ENCODE assay signal across 1 cellular context in the genomic region with DNA sequence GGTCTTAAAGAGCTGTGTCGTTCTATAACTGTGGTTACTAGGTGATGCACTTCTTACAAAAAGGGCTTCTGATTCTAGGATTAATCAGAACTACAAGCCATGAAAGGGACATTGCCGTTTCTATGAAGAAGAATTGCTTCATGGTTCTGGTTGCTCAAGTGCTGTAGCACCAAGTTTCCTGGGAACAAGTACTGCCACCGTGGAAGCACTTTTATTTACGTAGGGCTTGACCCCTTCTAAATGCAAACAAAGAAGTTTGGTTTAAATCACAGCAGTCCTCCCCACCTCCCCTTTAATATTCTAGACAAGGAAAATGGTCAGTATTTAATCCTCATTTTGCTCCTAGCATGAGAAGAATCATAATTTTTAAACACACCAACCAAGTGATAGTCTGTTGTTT.
TF ChIP-seq lines count a peak whose summit lies in the region.

No MANE protein-coding gene starts in this region.

TF ChIP-seq in HepG2, 621 proteins besides CTCF, POLR2A, EP300 and RAD21 (continued from another document and continues in another):
- TF ChIP-seq, protein P1, sequence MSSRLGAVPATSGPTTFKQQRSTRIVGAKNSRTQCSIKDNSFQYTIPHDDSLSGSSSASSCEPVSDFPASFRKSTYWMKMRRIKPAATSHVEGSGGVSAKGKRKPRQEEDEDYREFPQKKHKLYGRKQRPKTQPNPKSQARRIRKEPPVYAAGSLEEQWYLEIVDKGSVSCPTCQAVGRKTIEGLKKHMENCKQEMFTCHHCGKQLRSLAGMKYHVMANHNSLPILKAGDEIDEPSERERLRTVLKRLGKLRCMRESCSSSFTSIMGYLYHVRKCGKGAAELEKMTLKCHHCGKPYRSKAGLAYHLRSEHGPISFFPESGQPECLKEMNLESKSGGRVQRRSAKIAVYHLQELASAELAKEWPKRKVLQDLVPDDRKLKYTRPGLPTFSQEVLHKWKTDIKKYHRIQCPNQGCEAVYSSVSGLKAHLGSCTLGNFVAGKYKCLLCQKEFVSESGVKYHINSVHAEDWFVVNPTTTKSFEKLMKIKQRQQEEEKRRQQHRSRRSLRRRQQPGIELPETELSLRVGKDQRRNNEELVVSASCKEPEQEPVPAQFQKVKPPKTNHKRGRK (CRISPR knock-in tag; IDR thresholded peaks at IDR 0.05) = no peak
- no peak for TF ChIP-seq ZNF589 (CRISPR knock-in tag; conservative IDR thresholded peaks at IDR 0.05)
- TF ChIP-seq HDAC2 (CRISPR knock-in tag; IDR thresholded peaks at IDR 0.05) = peak; percentile 60; the same call in 1 of the 2 replicates
- no peak for TF ChIP-seq CCAR2 (optimal IDR thresholded peaks at IDR 0.05; ENCODE audit: low read depth, low read length)
- TF ChIP-seq CEBPB (IDR thresholded peaks at IDR 0.05; ENCODE audit: borderline replicate concordance, low read depth, low read length) = peak; percentile 89
- peak; percentile 85 to 95 for TF ChIP-seq NR2F1 (CRISPR knock-in tag; IDR thresholded peaks at IDR 0.05)
- TF ChIP-seq HNRNPL (IDR thresholded peaks at IDR 0.05; ENCODE audit: low read depth, low read length) = no peak
- peak; percentile 100 for TF ChIP-seq PITX1 (CRISPR knock-in tag; IDR thresholded peaks at IDR 0.05)
- no peak for TF ChIP-seq XBP1 (CRISPR knock-in tag; IDR thresholded peaks at IDR 0.05)
- no peak for TF ChIP-seq ZNF768 (CRISPR knock-in tag; IDR thresholded peaks at IDR 0.05)
- TF ChIP-seq FOXK1 (CRISPR knock-in tag; IDR thresholded peaks at IDR 0.05; ENCODE audit: borderline replicate concordance, low read depth) = peak; percentile 57; the same call in 1 of the 2 replicates
- TF ChIP-seq, protein P2, sequence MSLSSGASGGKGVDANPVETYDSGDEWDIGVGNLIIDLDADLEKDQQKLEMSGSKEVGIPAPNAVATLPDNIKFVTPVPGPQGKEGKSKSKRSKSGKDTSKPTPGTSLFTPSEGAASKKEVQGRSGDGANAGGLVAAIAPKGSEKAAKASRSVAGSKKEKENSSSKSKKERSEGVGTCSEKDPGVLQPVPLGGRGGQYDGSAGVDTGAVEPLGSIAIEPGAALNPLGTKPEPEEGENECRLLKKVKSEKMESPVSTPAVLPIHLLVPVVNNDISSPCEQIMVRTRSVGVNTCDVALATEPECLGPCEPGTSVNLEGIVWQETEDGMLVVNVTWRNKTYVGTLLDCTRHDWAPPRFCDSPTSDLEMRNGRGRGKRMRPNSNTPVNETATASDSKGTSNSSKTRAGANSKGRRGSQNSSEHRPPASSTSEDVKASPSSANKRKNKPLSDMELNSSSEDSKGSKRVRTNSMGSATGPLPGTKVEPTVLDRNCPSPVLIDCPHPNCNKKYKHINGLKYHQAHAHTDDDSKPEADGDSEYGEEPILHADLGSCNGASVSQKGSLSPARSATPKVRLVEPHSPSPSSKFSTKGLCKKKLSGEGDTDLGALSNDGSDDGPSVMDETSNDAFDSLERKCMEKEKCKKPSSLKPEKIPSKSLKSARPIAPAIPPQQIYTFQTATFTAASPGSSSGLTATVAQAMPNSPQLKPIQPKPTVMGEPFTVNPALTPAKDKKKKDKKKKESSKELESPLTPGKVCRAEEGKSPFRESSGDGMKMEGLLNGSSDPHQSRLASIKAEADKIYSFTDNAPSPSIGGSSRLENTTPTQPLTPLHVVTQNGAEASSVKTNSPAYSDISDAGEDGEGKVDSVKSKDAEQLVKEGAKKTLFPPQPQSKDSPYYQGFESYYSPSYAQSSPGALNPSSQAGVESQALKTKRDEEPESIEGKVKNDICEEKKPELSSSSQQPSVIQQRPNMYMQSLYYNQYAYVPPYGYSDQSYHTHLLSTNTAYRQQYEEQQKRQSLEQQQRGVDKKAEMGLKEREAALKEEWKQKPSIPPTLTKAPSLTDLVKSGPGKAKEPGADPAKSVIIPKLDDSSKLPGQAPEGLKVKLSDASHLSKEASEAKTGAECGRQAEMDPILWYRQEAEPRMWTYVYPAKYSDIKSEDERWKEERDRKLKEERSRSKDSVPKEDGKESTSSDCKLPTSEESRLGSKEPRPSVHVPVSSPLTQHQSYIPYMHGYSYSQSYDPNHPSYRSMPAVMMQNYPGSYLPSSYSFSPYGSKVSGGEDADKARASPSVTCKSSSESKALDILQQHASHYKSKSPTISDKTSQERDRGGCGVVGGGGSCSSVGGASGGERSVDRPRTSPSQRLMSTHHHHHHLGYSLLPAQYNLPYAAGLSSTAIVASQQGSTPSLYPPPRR (CRISPR knock-in tag; IDR thresholded peaks at IDR 0.05; ENCODE audit: borderline replicate concordance) = no peak
- no peak for TF ChIP-seq FOXA1 (IDR thresholded peaks at IDR 0.05)
- TF ChIP-seq FOXA1 (CRISPR knock-in tag; IDR thresholded peaks at IDR 0.05) = peak; percentile 86
- no peak for TF ChIP-seq ZNF841 (CRISPR knock-in tag; IDR thresholded peaks at IDR 0.05; ENCODE audit: borderline replicate concordance)
- no peak for TF ChIP-seq ZNF678 (CRISPR knock-in tag; IDR thresholded peaks at IDR 0.05)
- no peak for TF ChIP-seq CBX1 (IDR thresholded peaks at IDR 0.05; ENCODE audit: low read depth)
- TF ChIP-seq, protein P3, sequence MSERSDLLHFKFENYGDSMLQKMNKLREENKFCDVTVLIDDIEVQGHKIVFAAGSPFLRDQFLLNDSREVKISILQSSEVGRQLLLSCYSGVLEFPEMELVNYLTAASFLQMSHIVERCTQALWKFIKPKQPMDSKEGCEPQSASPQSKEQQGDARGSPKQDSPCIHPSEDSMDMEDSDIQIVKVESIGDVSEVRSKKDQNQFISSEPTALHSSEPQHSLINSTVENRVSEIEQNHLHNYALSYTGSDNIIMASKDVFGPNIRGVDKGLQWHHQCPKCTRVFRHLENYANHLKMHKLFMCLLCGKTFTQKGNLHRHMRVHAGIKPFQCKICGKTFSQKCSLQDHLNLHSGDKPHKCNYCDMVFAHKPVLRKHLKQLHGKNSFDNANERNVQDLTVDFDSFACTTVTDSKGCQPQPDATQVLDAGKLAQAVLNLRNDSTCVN (CRISPR knock-in tag; IDR thresholded peaks at IDR 0.05; ENCODE audit: borderline replicate concordance) = no peak
- TF ChIP-seq ZNF562 (CRISPR knock-in tag; IDR thresholded peaks at IDR 0.05; ENCODE audit: borderline replicate concordance) = no peak
- no peak for TF ChIP-seq ZNF629 (CRISPR knock-in tag; conservative IDR thresholded peaks at IDR 0.05)
- TF ChIP-seq DR1 (CRISPR knock-in tag; IDR thresholded peaks at IDR 0.05) = no peak
- TF ChIP-seq TARDBP (CRISPR knock-in tag; IDR thresholded peaks at IDR 0.05) = 0 out of 2 replicates have a peak, but pooled peaks have one; percentile 21
- no peak for TF ChIP-seq ATRX (CRISPR knock-in tag; IDR thresholded peaks at IDR 0.05; ENCODE audit: borderline replicate concordance)
- 0 out of 2 replicates have a peak, but pooled peaks have one; percentile 28 for TF ChIP-seq POLR2G (IDR thresholded peaks at IDR 0.05; ENCODE audit: low read depth, low read length)
- TF ChIP-seq GFI1 (CRISPR knock-in tag; IDR thresholded peaks at IDR 0.05; ENCODE audit: borderline replicate concordance) = peak; percentile 99
- TF ChIP-seq CHD2 (IDR thresholded peaks at IDR 0.05; ENCODE audit: low read depth, low read length) = no peak
- no peak for TF ChIP-seq SCMH1 (CRISPR knock-in tag; IDR thresholded peaks at IDR 0.05; ENCODE audit: borderline replicate concordance)
- TF ChIP-seq, protein P4, sequence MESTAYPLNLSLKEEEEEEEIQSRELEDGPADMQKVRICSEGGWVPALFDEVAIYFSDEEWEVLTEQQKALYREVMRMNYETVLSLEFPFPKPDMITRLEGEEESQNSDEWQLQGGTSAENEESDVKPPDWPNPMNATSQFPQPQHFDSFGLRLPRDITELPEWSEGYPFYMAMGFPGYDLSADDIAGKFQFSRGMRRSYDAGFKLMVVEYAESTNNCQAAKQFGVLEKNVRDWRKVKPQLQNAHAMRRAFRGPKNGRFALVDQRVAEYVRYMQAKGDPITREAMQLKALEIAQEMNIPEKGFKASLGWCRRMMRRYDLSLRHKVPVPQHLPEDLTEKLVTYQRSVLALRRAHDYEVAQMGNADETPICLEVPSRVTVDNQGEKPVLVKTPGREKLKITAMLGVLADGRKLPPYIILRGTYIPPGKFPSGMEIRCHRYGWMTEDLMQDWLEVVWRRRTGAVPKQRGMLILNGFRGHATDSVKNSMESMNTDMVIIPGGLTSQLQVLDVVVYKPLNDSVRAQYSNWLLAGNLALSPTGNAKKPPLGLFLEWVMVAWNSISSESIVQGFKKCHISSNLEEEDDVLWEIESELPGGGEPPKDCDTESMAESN (CRISPR knock-in tag; conservative IDR thresholded peaks at IDR 0.05) = no peak
- no peak for TF ChIP-seq NCOA1 (CRISPR knock-in tag; IDR thresholded peaks at IDR 0.05)
- TF ChIP-seq FOXP1 (IDR thresholded peaks at IDR 0.05) = no peak
- TF ChIP-seq FOXP1 (CRISPR knock-in tag; IDR thresholded peaks at IDR 0.05) = peak; percentile 37; the same call in 1 of the 2 replicates
- TF ChIP-seq, protein P5, sequence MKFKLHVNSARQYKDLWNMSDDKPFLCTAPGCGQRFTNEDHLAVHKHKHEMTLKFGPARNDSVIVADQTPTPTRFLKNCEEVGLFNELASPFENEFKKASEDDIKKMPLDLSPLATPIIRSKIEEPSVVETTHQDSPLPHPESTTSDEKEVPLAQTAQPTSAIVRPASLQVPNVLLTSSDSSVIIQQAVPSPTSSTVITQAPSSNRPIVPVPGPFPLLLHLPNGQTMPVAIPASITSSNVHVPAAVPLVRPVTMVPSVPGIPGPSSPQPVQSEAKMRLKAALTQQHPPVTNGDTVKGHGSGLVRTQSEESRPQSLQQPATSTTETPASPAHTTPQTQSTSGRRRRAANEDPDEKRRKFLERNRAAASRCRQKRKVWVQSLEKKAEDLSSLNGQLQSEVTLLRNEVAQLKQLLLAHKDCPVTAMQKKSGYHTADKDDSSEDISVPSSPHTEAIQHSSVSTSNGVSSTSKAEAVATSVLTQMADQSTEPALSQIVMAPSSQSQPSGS (CRISPR knock-in tag; IDR thresholded peaks at IDR 0.05) = no peak
- TF ChIP-seq MBNL3 (CRISPR knock-in tag; conservative IDR thresholded peaks at IDR 0.05) = no peak
- TF ChIP-seq, protein P6, sequence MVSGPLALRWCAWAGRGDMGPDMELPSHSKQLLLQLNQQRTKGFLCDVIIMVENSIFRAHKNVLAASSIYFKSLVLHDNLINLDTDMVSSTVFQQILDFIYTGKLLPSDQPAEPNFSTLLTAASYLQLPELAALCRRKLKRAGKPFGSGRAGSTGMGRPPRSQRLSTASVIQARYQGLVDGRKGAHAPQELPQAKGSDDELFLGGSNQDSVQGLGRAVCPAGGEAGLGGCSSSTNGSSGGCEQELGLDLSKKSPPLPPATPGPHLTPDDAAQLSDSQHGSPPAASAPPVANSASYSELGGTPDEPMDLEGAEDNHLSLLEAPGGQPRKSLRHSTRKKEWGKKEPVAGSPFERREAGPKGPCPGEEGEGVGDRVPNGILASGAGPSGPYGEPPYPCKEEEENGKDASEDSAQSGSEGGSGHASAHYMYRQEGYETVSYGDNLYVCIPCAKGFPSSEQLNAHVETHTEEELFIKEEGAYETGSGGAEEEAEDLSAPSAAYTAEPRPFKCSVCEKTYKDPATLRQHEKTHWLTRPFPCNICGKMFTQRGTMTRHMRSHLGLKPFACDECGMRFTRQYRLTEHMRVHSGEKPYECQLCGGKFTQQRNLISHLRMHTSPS (CRISPR knock-in tag; IDR thresholded peaks at IDR 0.05; ENCODE audit: low read depth) = no peak
- TF ChIP-seq, protein P7, sequence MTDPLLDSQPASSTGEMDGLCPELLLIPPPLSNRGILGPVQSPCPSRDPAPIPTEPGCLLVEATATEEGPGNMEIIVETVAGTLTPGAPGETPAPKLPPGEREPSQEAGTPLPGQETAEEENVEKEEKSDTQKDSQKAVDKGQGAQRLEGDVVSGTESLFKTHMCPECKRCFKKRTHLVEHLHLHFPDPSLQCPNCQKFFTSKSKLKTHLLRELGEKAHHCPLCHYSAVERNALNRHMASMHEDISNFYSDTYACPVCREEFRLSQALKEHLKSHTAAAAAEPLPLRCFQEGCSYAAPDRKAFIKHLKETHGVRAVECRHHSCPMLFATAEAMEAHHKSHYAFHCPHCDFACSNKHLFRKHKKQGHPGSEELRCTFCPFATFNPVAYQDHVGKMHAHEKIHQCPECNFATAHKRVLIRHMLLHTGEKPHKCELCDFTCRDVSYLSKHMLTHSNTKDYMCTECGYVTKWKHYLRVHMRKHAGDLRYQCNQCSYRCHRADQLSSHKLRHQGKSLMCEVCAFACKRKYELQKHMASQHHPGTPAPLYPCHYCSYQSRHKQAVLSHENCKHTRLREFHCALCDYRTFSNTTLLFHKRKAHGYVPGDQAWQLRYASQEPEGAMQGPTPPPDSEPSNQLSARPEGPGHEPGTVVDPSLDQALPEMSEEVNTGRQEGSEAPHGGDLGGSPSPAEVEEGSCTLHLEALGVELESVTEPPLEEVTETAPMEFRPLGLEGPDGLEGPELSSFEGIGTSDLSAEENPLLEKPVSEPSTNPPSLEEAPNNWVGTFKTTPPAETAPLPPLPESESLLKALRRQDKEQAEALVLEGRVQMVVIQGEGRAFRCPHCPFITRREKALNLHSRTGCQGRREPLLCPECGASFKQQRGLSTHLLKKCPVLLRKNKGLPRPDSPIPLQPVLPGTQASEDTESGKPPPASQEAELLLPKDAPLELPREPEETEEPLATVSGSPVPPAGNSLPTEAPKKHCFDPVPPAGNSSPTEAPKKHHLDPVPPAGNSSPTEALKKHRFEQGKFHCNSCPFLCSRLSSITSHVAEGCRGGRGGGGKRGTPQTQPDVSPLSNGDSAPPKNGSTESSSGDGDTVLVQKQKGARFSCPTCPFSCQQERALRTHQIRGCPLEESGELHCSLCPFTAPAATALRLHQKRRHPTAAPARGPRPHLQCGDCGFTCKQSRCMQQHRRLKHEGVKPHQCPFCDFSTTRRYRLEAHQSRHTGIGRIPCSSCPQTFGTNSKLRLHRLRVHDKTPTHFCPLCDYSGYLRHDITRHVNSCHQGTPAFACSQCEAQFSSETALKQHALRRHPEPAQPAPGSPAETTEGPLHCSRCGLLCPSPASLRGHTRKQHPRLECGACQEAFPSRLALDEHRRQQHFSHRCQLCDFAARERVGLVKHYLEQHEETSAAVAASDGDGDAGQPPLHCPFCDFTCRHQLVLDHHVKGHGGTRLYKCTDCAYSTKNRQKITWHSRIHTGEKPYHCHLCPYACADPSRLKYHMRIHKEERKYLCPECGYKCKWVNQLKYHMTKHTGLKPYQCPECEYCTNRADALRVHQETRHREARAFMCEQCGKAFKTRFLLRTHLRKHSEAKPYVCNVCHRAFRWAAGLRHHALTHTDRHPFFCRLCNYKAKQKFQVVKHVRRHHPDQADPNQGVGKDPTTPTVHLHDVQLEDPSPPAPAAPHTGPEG (CRISPR knock-in tag; IDR thresholded peaks at IDR 0.05) = no peak
- TF ChIP-seq, protein P8, sequence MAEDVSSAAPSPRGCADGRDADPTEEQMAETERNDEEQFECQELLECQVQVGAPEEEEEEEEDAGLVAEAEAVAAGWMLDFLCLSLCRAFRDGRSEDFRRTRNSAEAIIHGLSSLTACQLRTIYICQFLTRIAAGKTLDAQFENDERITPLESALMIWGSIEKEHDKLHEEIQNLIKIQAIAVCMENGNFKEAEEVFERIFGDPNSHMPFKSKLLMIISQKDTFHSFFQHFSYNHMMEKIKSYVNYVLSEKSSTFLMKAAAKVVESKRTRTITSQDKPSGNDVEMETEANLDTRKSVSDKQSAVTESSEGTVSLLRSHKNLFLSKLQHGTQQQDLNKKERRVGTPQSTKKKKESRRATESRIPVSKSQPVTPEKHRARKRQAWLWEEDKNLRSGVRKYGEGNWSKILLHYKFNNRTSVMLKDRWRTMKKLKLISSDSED (CRISPR knock-in tag; IDR thresholded peaks at IDR 0.05) = no peak
- TF ChIP-seq, protein P9, sequence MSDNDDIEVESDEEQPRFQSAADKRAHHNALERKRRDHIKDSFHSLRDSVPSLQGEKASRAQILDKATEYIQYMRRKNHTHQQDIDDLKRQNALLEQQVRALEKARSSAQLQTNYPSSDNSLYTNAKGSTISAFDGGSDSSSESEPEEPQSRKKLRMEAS (IDR thresholded peaks at IDR 0.05) = no peak
